ENCODE assay signal across 12 cellular contexts in genomic region chr12:11578461-11578993, GRCh38.
DNase-seq lines count a peak whose midpoint lies in the region; ATAC-seq and TF ChIP-seq lines count a peak whose summit lies in the region.
"Had no signal": no experiment of that assay in that cellular context is flagged by ENCODE, and none has a peak within 500 bp of the region (broad histone marks: within the 10 kb centered on the region; RNA-seq: fewer than 3 reads in every experiment).

No MANE protein-coding gene starts in this region.

- H3K4me3 ChIP-seq in suprapubic skin (no peak overlapping the region), spleen (no peak overlapping the region), heart right ventricle (no peak overlapping the region), trophoblast cell (ENCODE audit: low read depth, low read length) (no peak overlapping the region)
- H3K4me3 ChIP-seq: BLaER1 had no signal

- DNase-seq in CD1c-positive myeloid dendritic cell (ENCODE audit: extremely low spot score) (peak; percentile 74), suprapubic skin (ENCODE audit: low spot score in 2 of 2) (no peak), spleen (no peak), heart right ventricle (no peak), trophoblast cell (no peak)
- DNase-seq: effector memory CD4-positive, alpha-beta T cell; NCI-H1436 had no signal

- H3K79me2 ChIP-seq in trophoblast cell (ENCODE audit: control insufficient read depth, insufficient read depth, low read length, poor library complexity), result no peaks in the 10 kb centered on the region

- no peak overlapping the region for H3K14ac ChIP-seq in trophoblast cell (ENCODE audit: low read length)

- H3K27ac ChIP-seq in suprapubic skin, result no peak overlapping the region
- no peak overlapping the region for H3K27ac ChIP-seq in spleen
- H3K27ac ChIP-seq in heart right ventricle, result no peak overlapping the region
- H3K27ac ChIP-seq in trophoblast cell (ENCODE audit: low read depth, low read length), result no peak overlapping the region
- H3K27ac ChIP-seq: BLaER1, RWPE1 had no signal

- no peaks in the 10 kb centered on the region for H3K27me3 ChIP-seq in suprapubic skin
- H3K27me3 ChIP-seq in spleen (replicated peaks in 1 of 7), result no peaks in the 10 kb centered on the region
- H3K27me3 ChIP-seq in heart right ventricle, result peaks cover 0 to 8% (median 0%) of the 10 kb centered on the region in 7 donors
- H3K27me3 ChIP-seq in trophoblast cell (ENCODE audit: insufficient read depth, low read length), result no peaks in the 10 kb centered on the region
- H3K27me3 ChIP-seq: BLaER1 had no signal

- no peak overlapping the region for H4K8ac ChIP-seq in trophoblast cell (ENCODE audit: low read depth, low read length)

- ATAC-seq in GM18858 (IDR thresholded peaks at IDR 0.05; ENCODE audit: unreplicated experiment) (peak; percentile 74), HG02571 (IDR thresholded peaks at IDR 0.05; ENCODE audit: unreplicated experiment) (peak; percentile 52), HG03521 (IDR thresholded peaks at IDR 0.05; ENCODE audit: unreplicated experiment) (peak; percentile 43), heart right ventricle (no peak)

- no peak overlapping the region for H3K4ac ChIP-seq in trophoblast cell (ENCODE audit: low read depth, low read length)

- peaks cover 4% of the 10 kb centered on the region for H3K79me1 ChIP-seq in trophoblast cell (ENCODE audit: low read length)

- H2AFZ ChIP-seq in trophoblast cell (ENCODE audit: insufficient read depth, low read length, poor library complexity), result no peak overlapping the region

- WGBS in suprapubic skin, result 90% methylated on average over 3 of the region's 3 CpGs
- WGBS in spleen, 5 donors, result 49 to 75% (median 64%) methylated on average over 3 of the region's 3 CpGs
- WGBS in heart right ventricle, 2 donors, result 85 to 98% methylated on average over 3 of the region's 3 CpGs
- 100% methylated on average over 1 of the region's 3 CpGs for WGBS in trophoblast cell (ENCODE audit: extremely low coverage, insufficient coverage, insufficient read length)

- no peak overlapping the region for H2AK5ac ChIP-seq in trophoblast cell (ENCODE audit: low read length)

- H3K4me1 ChIP-seq in suprapubic skin (peaks cover 31% of the 10 kb centered on the region), spleen (peaks cover 0 to 36% (median 17%) of the 10 kb centered on the region in 6 donors), heart right ventricle (peaks cover 0 to 23% (median 0%) of the 10 kb centered on the region in 9 donors), trophoblast cell (ENCODE audit: control insufficient read depth in 1 of 2, insufficient read depth in 2 of 2, low read length in 2 of 2) (peaks cover 2% of the 10 kb centered on the region in 2 experiments)

- H3K36me3 ChIP-seq in suprapubic skin, result no peaks in the 10 kb centered on the region
- H3K36me3 ChIP-seq in spleen, result no peaks in the 10 kb centered on the region
- no peaks in the 10 kb centered on the region for H3K36me3 ChIP-seq in heart right ventricle
- no peaks in the 10 kb centered on the region for H3K36me3 ChIP-seq in trophoblast cell (ENCODE audit: control insufficient read depth in 1 of 2, insufficient read depth in 2 of 2, low read length in 2 of 2)
- H3K36me3 ChIP-seq: BLaER1 had no signal

- intact Hi-C loops in spleen (cut with DNase I; ENCODE audit: low total_unique reads) (no loop called here), heart right ventricle (cut with DNase I) (no loop called here)

- TF ChIP-seq CTCF in suprapubic skin (IDR thresholded peaks at IDR 0.05) (no peak), spleen (IDR thresholded peaks at IDR 0.05 in 8 of 11, conservative IDR thresholded peaks at IDR 0.05 in 3 of 11) (no peak), heart right ventricle (IDR thresholded peaks at IDR 0.05) (no peak)

- H3K23ac ChIP-seq in trophoblast cell (ENCODE audit: low read length), result no peak overlapping the region

- H3K18ac ChIP-seq in trophoblast cell (ENCODE audit: low read length), result no peak overlapping the region

- no peak overlapping the region for H4K91ac ChIP-seq in trophoblast cell (ENCODE audit: low read depth, low read length)

- no peak overlapping the region for H3K4me2 ChIP-seq in trophoblast cell (ENCODE audit: low read length)
- H3K4me2 ChIP-seq: BLaER1 had no signal

- H2BK5ac ChIP-seq in trophoblast cell (ENCODE audit: low read depth, low read length, poor library complexity), result no peak overlapping the region

- no peak overlapping the region for H2BK120ac ChIP-seq in trophoblast cell (ENCODE audit: insufficient read depth, low read length, poor library complexity)

- no peak overlapping the region for H4K12ac ChIP-seq in trophoblast cell (ENCODE audit: low read depth, low read length)

- H3K9me3 ChIP-seq in suprapubic skin (no peaks in the 10 kb centered on the region), spleen (peaks cover 0 to 9% (median 2%) of the 10 kb centered on the region in 8 donors), heart right ventricle (peaks cover 0 to 6% (median 0%) of the 10 kb centered on the region in 11 donors), trophoblast cell (ENCODE audit: insufficient read depth, low read depth, low read length) (no peaks in the 10 kb centered on the region)
- H3K9me3 ChIP-seq: BLaER1 had no signal

- H3K9ac ChIP-seq in trophoblast cell (ENCODE audit: low read length), result no peak overlapping the region
- H3K9ac ChIP-seq: BLaER1 had no signal

- TF ChIP-seq EP300 in suprapubic skin (IDR thresholded peaks at IDR 0.05), result no peak

- TF ChIP-seq POLR2A in suprapubic skin (IDR thresholded peaks at IDR 0.05) (no peak), spleen (IDR thresholded peaks at IDR 0.05) (no peak)

- no peak overlapping the region for H2BK12ac ChIP-seq in trophoblast cell (ENCODE audit: low read length)

Comparison
In these comparisons a context has a peak if more than half of its experiments do, and no peak if none do; other contexts are left out.
1. ATAC-seq: peak in GM18858 (single experiment), HG02571 (single experiment) and HG03521 (single experiment); none in heart right ventricle (0 of 8).